1 cellular context compared by ENCODE assay signal in the genomic region with DNA sequence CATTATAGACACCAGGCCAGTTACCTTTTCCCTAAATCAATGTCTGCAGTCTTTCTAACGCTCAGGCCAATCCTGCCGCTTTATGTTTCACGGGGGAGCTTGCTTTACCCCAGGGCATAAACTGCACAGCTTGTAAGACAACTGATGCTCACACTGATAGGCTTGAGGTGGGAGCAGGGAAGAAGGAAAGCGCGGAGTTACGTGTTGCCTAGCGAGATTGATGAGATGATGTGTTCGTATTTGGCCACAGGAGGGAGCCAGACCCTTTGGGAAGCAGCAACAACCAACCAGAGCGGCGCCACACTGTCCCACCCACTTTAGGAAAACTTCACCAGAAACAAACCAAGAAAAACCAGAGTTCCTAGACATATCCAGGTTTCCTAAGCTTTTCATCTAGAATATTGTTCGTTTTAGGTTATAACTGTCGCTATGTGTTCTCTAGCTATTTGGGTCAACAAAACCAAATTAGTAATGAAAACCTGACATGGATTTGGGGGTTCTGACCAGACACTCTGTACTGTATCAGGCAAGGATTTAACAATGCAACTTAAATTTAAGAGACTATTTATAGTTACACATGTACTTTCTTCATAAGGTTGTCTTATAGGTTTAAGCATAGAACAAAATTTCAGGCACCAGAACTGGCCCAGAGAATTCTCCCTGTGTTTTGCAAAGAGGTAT.
A peak's percentile ranks its signal among the peaks of the same experiment; 100 is the strongest.
TF ChIP-seq lines count a peak whose summit lies in the region.

No MANE protein-coding gene starts in this region.

TF ChIP-seq in K562, 482 proteins besides CTCF, POLR2A, EP300 and RAD21 (continued from another document and continues in another):
- TF ChIP-seq, protein P1, sequence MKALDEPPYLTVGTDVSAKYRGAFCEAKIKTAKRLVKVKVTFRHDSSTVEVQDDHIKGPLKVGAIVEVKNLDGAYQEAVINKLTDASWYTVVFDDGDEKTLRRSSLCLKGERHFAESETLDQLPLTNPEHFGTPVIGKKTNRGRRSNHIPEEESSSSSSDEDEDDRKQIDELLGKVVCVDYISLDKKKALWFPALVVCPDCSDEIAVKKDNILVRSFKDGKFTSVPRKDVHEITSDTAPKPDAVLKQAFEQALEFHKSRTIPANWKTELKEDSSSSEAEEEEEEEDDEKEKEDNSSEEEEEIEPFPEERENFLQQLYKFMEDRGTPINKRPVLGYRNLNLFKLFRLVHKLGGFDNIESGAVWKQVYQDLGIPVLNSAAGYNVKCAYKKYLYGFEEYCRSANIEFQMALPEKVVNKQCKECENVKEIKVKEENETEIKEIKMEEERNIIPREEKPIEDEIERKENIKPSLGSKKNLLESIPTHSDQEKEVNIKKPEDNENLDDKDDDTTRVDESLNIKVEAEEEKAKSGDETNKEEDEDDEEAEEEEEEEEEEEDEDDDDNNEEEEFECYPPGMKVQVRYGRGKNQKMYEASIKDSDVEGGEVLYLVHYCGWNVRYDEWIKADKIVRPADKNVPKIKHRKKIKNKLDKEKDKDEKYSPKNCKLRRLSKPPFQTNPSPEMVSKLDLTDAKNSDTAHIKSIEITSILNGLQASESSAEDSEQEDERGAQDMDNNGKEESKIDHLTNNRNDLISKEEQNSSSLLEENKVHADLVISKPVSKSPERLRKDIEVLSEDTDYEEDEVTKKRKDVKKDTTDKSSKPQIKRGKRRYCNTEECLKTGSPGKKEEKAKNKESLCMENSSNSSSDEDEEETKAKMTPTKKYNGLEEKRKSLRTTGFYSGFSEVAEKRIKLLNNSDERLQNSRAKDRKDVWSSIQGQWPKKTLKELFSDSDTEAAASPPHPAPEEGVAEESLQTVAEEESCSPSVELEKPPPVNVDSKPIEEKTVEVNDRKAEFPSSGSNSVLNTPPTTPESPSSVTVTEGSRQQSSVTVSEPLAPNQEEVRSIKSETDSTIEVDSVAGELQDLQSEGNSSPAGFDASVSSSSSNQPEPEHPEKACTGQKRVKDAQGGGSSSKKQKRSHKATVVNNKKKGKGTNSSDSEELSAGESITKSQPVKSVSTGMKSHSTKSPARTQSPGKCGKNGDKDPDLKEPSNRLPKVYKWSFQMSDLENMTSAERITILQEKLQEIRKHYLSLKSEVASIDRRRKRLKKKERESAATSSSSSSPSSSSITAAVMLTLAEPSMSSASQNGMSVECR (CRISPR knock-in tag; IDR thresholded peaks at IDR 0.05), result no peak
- no peak for TF ChIP-seq CHD4 (IDR thresholded peaks at IDR 0.05; ENCODE audit: insufficient read depth, insufficient replicate concordance, low read depth, low read length, poor library complexity, severe bottlenecking)
- no peak for TF ChIP-seq PRPF4 (IDR thresholded peaks at IDR 0.05; ENCODE audit: insufficient read depth, low read depth, low read length, poor library complexity, severe bottlenecking)
- TF ChIP-seq, protein P2, sequence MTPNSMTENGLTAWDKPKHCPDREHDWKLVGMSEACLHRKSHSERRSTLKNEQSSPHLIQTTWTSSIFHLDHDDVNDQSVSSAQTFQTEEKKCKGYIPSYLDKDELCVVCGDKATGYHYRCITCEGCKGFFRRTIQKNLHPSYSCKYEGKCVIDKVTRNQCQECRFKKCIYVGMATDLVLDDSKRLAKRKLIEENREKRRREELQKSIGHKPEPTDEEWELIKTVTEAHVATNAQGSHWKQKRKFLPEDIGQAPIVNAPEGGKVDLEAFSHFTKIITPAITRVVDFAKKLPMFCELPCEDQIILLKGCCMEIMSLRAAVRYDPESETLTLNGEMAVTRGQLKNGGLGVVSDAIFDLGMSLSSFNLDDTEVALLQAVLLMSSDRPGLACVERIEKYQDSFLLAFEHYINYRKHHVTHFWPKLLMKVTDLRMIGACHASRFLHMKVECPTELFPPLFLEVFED (CRISPR knock-in tag; conservative IDR thresholded peaks at IDR 0.05), result no peak
- no peak for TF ChIP-seq TARDBP (IDR thresholded peaks at IDR 0.05)
- TF ChIP-seq, protein P3, sequence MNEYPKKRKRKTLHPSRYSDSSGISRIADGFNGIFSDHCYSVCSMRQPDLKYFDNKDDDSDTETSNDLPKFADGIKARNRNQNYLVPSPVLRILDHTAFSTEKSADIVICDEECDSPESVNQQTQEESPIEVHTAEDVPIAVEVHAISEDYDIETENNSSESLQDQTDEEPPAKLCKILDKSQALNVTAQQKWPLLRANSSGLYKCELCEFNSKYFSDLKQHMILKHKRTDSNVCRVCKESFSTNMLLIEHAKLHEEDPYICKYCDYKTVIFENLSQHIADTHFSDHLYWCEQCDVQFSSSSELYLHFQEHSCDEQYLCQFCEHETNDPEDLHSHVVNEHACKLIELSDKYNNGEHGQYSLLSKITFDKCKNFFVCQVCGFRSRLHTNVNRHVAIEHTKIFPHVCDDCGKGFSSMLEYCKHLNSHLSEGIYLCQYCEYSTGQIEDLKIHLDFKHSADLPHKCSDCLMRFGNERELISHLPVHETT (CRISPR knock-in tag; conservative IDR thresholded peaks at IDR 0.05 in 1 of 2, IDR thresholded peaks at IDR 0.05 in 1 of 2), result no peak
- no peak for TF ChIP-seq GABPA (tag; conservative IDR thresholded peaks at IDR 0.05; ENCODE audit: low read depth)
- peak; percentile 48; the same call in 1 of the 2 replicates for TF ChIP-seq RB1 (IDR thresholded peaks at IDR 0.05; ENCODE audit: low read depth)
- TF ChIP-seq, protein P4, sequence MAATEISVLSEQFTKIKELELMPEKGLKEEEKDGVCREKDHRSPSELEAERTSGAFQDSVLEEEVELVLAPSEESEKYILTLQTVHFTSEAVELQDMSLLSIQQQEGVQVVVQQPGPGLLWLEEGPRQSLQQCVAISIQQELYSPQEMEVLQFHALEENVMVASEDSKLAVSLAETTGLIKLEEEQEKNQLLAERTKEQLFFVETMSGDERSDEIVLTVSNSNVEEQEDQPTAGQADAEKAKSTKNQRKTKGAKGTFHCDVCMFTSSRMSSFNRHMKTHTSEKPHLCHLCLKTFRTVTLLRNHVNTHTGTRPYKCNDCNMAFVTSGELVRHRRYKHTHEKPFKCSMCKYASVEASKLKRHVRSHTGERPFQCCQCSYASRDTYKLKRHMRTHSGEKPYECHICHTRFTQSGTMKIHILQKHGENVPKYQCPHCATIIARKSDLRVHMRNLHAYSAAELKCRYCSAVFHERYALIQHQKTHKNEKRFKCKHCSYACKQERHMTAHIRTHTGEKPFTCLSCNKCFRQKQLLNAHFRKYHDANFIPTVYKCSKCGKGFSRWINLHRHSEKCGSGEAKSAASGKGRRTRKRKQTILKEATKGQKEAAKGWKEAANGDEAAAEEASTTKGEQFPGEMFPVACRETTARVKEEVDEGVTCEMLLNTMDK (IDR thresholded peaks at IDR 0.05; ENCODE audit: borderline replicate concordance, insufficient read depth, low read depth, low read length, poor library complexity, severe bottlenecking), result peak; percentile 3
- TF ChIP-seq ZFP36 (IDR thresholded peaks at IDR 0.05; ENCODE audit: low read depth, low read length, partially characterized antibody), result peak; percentile 47
- TF ChIP-seq CHCHD3 (CRISPR knock-in tag; IDR thresholded peaks at IDR 0.05), result no peak
- TF ChIP-seq ZNF707 (CRISPR knock-in tag; conservative IDR thresholded peaks at IDR 0.05), result no peak
- TF ChIP-seq KLF16 (IDR thresholded peaks at IDR 0.05), result 0 out of 2 replicates have a peak, but pooled peaks have one; percentile 34
- TF ChIP-seq, protein P5, sequence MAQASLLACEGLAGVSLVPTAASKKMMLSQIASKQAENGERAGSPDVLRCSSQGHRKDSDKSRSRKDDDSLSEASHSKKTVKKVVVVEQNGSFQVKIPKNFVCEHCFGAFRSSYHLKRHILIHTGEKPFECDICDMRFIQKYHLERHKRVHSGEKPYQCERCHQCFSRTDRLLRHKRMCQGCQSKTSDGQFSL (CRISPR knock-in tag; IDR thresholded peaks at IDR 0.05), result no peak
- TF ChIP-seq, protein P5 (tag; IDR thresholded peaks at IDR 0.05), result no peak
- TF ChIP-seq EP400 (IDR thresholded peaks at IDR 0.05), result no peak
- TF ChIP-seq, protein P6, sequence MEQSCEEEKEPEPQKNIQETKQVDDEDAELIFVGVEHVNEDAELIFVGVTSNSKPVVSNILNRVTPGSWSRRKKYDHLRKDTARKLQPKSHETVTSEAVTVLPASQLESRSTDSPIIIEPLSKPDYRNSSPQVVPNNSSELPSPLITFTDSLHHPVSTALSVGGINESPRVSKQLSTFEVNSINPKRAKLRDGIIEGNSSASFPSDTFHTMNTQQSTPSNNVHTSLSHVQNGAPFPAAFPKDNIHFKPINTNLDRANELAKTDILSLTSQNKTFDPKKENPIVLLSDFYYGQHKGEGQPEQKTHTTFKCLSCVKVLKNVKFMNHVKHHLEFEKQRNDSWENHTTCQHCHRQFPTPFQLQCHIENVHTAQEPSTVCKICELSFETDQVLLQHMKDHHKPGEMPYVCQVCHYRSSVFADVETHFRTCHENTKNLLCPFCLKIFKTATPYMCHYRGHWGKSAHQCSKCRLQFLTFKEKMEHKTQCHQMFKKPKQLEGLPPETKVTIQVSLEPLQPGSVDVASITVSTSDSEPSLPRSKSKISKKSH (CRISPR knock-in tag; IDR thresholded peaks at IDR 0.05), result no peak
- no peak for TF ChIP-seq MAFK (IDR thresholded peaks at IDR 0.05; ENCODE audit: low read length)
- no peak for TF ChIP-seq HIVEP1 (CRISPR knock-in tag; IDR thresholded peaks at IDR 0.05)
- peak; percentile 91; the same call in 1 of the 2 replicates for TF ChIP-seq CTBP1 (IDR thresholded peaks at IDR 0.05; ENCODE audit: borderline replicate concordance)
- no peak for TF ChIP-seq U2AF1 (optimal IDR thresholded peaks at IDR 0.05; ENCODE audit: low read depth, low read length)
- TF ChIP-seq, protein P7, sequence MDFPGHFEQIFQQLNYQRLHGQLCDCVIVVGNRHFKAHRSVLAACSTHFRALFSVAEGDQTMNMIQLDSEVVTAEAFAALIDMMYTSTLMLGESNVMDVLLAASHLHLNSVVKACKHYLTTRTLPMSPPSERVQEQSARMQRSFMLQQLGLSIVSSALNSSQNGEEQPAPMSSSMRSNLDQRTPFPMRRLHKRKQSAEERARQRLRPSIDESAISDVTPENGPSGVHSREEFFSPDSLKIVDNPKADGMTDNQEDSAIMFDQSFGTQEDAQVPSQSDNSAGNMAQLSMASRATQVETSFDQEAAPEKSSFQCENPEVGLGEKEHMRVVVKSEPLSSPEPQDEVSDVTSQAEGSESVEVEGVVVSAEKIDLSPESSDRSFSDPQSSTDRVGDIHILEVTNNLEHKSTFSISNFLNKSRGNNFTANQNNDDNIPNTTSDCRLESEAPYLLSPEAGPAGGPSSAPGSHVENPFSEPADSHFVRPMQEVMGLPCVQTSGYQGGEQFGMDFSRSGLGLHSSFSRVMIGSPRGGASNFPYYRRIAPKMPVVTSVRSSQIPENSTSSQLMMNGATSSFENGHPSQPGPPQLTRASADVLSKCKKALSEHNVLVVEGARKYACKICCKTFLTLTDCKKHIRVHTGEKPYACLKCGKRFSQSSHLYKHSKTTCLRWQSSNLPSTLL (IDR thresholded peaks at IDR 0.05), result no peak
- TF ChIP-seq KDM1A (IDR thresholded peaks at IDR 0.05), result no peak
- no peak for TF ChIP-seq DIDO1 (tag; IDR thresholded peaks at IDR 0.05; ENCODE audit: low read depth)
- no peak for TF ChIP-seq HDAC1 (IDR thresholded peaks at IDR 0.05)
- no peak for TF ChIP-seq MXI1 (IDR thresholded peaks at IDR 0.05; ENCODE audit: low read depth, low read length)
- no peak for TF ChIP-seq ZBTB17 (CRISPR knock-in tag; IDR thresholded peaks at IDR 0.05)
- TF ChIP-seq, protein P8, sequence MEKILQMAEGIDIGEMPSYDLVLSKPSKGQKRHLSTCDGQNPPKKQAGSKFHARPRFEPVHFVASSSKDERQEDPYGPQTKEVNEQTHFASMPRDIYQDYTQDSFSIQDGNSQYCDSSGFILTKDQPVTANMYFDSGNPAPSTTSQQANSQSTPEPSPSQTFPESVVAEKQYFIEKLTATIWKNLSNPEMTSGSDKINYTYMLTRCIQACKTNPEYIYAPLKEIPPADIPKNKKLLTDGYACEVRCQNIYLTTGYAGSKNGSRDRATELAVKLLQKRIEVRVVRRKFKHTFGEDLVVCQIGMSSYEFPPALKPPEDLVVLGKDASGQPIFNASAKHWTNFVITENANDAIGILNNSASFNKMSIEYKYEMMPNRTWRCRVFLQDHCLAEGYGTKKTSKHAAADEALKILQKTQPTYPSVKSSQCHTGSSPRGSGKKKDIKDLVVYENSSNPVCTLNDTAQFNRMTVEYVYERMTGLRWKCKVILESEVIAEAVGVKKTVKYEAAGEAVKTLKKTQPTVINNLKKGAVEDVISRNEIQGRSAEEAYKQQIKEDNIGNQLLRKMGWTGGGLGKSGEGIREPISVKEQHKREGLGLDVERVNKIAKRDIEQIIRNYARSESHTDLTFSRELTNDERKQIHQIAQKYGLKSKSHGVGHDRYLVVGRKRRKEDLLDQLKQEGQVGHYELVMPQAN (IDR thresholded peaks at IDR 0.05; ENCODE audit: borderline replicate concordance), result no peak
- TF ChIP-seq MCM3 (IDR thresholded peaks at IDR 0.05), result no peak
- no peak for TF ChIP-seq RBBP5 (IDR thresholded peaks at IDR 0.05; ENCODE audit: borderline replicate concordance, insufficient read depth, low read length, poor library complexity, severe bottlenecking)
- peak; percentile 32 for TF ChIP-seq NFYB (IDR thresholded peaks at IDR 0.05; ENCODE audit: extremely low read depth, insufficient read length)
- TF ChIP-seq, protein P9, sequence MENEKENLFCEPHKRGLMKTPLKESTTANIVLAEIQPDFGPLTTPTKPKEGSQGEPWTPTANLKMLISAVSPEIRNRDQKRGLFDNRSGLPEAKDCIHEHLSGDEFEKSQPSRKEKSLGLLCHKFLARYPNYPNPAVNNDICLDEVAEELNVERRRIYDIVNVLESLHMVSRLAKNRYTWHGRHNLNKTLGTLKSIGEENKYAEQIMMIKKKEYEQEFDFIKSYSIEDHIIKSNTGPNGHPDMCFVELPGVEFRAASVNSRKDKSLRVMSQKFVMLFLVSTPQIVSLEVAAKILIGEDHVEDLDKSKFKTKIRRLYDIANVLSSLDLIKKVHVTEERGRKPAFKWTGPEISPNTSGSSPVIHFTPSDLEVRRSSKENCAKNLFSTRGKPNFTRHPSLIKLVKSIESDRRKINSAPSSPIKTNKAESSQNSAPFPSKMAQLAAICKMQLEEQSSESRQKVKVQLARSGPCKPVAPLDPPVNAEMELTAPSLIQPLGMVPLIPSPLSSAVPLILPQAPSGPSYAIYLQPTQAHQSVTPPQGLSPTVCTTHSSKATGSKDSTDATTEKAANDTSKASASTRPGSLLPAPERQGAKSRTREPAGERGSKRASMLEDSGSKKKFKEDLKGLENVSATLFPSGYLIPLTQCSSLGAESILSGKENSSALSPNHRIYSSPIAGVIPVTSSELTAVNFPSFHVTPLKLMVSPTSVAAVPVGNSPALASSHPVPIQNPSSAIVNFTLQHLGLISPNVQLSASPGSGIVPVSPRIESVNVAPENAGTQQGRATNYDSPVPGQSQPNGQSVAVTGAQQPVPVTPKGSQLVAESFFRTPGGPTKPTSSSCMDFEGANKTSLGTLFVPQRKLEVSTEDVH (IDR thresholded peaks at IDR 0.05; ENCODE audit: low read depth, partially characterized antibody), result no peak
- no peak for TF ChIP-seq KAT8 (IDR thresholded peaks at IDR 0.05; ENCODE audit: low read depth)
- TF ChIP-seq NUFIP1 (IDR thresholded peaks at IDR 0.05; ENCODE audit: partially characterized antibody), result no peak
- no peak for TF ChIP-seq DPF2 (IDR thresholded peaks at IDR 0.05)
- TF ChIP-seq SOX6 (IDR thresholded peaks at IDR 0.05), result no peak
- TF ChIP-seq ZNF347 (CRISPR knock-in tag; IDR thresholded peaks at IDR 0.05; ENCODE audit: low read depth), result no peak
- no peak for TF ChIP-seq ZNF589 (CRISPR knock-in tag; IDR thresholded peaks at IDR 0.05; ENCODE audit: low read depth)
- TF ChIP-seq RBM25 (IDR thresholded peaks at IDR 0.05; ENCODE audit: low read depth, low read length, severe bottlenecking), result peak; percentile 30
- no peak for TF ChIP-seq NCOA1 (IDR thresholded peaks at IDR 0.05; ENCODE audit: low read depth)
- no peak for TF ChIP-seq ZNF232 (CRISPR knock-in tag; IDR thresholded peaks at IDR 0.05)
